In the genomic region with DNA sequence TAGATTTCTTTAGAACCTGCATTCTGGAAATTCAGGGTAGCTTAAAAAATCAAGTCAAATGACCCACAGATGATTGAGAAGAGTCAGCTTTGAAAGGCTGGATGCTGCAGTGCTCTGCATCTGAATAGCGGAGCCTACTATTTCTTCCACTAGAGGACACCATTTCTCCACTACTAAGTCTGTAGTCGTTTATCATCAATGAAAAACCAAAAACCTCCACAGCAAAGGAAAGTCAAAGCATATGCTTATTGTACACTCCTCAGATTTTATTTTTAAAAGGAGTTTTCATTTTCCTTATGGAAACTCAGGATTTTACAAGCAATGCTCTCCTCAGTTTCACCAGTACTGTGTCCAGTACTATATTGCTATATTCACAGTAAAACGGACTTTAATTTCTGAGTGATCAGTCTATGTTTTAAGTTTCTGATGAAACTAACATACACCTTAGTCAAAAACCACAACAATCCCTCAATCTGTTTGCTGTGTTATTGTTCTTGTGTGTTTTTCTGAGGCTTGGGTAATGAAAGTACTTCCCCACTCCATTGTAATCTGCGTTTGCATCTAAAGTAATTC, we compare ENCODE assay signal across 8 cellular contexts. TPM values are rescaled to one million over a fixed set of nuclear protein-coding genes. Genes with fewer than 3 reads are reported as not detected.
DNase-seq lines count a peak whose midpoint lies in the region; ATAC-seq, FAIRE-seq and TF ChIP-seq lines count a peak whose summit lies in the region.

No MANE protein-coding gene starts in this region.

- BruUV-seq in K562 (replicated peaks; lab: Mats Ljungman, UMichigan), result no TSS peak

- H3K4me2 ChIP-seq in DOHH2 (ENCODE audit: low read length), result peak overlapping the region; percentile 66
- H3K4me2 ChIP-seq in K562 (ENCODE audit: insufficient read depth, low read length), result no peak overlapping the region

- ATAC-seq in GM19397 (IDR thresholded peaks at IDR 0.05; ENCODE audit: unreplicated experiment) (peak; percentile 60), HG03196 (IDR thresholded peaks at IDR 0.05; ENCODE audit: unreplicated experiment) (peak; percentile 49), K562 (peak; percentile 77)

- TF ChIP-seq POLR2A in K562 (conservative IDR thresholded peaks at IDR 0.05) (no peak), suprapubic skin (IDR thresholded peaks at IDR 0.05) (no peak)

- H3K79me2 ChIP-seq in DOHH2 (ENCODE audit: control insufficient read depth, low read length) (no peaks in the 10 kb centered on the region), K562 (ENCODE audit: control insufficient read depth, insufficient read depth, low read length) (no peaks in the 10 kb centered on the region)

- in situ Hi-C loops in K562 (cut with MboI), result no loop called here

- H3K4me3 ChIP-seq in DOHH2 (ENCODE audit: low read length) (peak overlapping the region; percentile 48; the same call in 1 of the 2 replicates), K562 (no peak overlapping the region), suprapubic skin (no peak overlapping the region)

- no peak overlapping the region for H2AFZ ChIP-seq in K562 (ENCODE audit: low read depth, low read length)

- peak; percentile 35 for DNase-seq in NCI-H345 (lab: John Stamatoyannopoulos, UW)
- peak; percentile 18 to 41 (median 35) for DNase-seq in K562 (ENCODE audit: extremely low read depth in 1 of 4, low spot score in 3 of 4)
- DNase-seq in inferior parietal cortex (ENCODE audit: extremely low spot score), result peak; percentile 89
- no peak for DNase-seq in suprapubic skin (ENCODE audit: low spot score in 2 of 2)
- no peak for DNase-seq in central memory CD4-positive, alpha-beta T cell

- 4% methylated on average over 4 of the region's 4 CpGs for WGBS in K562 (ENCODE audit: insufficient coverage, low coverage, missing lambda C conversion rate)
- 48% methylated on average over 4 of the region's 4 CpGs for WGBS in suprapubic skin

- CTCF ChIA-PET in K562 (lab: Yijun Ruan, JAX; ENCODE audit: low intra/inter-chr PET ratio), result interaction anchor here (0.6 to 1.6 kb wide), 2 partner anchors 189 to 193 kb away, joined by 3 to 7 read pairs; no protein-coding TSS in a partner anchor

- H3K9me2 ChIP-seq in DOHH2 (replicated peaks; ENCODE audit: control insufficient read depth, low read length), result no peaks in the 10 kb centered on the region

- no peaks in the 10 kb centered on the region for H3K9me1 ChIP-seq in K562 (ENCODE audit: control insufficient read depth, insufficient read depth, low read length)

- H3K9ac ChIP-seq in K562 (ENCODE audit: insufficient read depth in 1 of 2, low read depth in 2 of 2, low read length in 2 of 2), result no peak overlapping the region

- no peaks in the 10 kb centered on the region for H3K9me3 ChIP-seq in DOHH2 (ENCODE audit: control insufficient read depth, insufficient read depth, low read length)
- H3K9me3 ChIP-seq in K562 (replicated peaks; ENCODE audit: control insufficient read depth, insufficient read depth, low read depth, low read length), result no peaks in the 10 kb centered on the region
- no peaks in the 10 kb centered on the region for H3K9me3 ChIP-seq in suprapubic skin

- H3K4me1 ChIP-seq in DOHH2 (ENCODE audit: control insufficient read depth, low read length), result peaks cover 43% of the 10 kb centered on the region
- H3K4me1 ChIP-seq in K562 (replicated peaks in 1 of 2; ENCODE audit: control insufficient read depth in 2 of 2, insufficient read depth in 2 of 2, low read length in 2 of 2), result no peaks in the 10 kb centered on the region
- H3K4me1 ChIP-seq in suprapubic skin, result peaks cover 19% of the 10 kb centered on the region

- H4K20me1 ChIP-seq in DOHH2 (ENCODE audit: control insufficient read depth, insufficient read depth, low read depth, low read length) (no peaks in the 10 kb centered on the region), K562 (replicated peaks; ENCODE audit: control insufficient read depth, insufficient read depth, low read length) (no peaks in the 10 kb centered on the region)

- H3K27me3 ChIP-seq in DOHH2 (ENCODE audit: control insufficient read depth, low read length) (no peaks in the 10 kb centered on the region), K562 (ENCODE audit: control insufficient read depth in 2 of 2, insufficient read depth in 2 of 2, low read length in 2 of 2) (no peaks in the 10 kb centered on the region), suprapubic skin (no peaks in the 10 kb centered on the region)

- intact Hi-C loops in K562 (cut with micrococcal nuclease), result loop anchor here (1.0 to 5.0 kb wide), 4 partner anchors 131 to 771 kb away; no protein-coding TSS in a partner anchor

- no peak for TF ChIP-seq EP300 in K562 (IDR thresholded peaks at IDR 0.05; ENCODE audit: low read length)
- TF ChIP-seq EP300 in suprapubic skin (IDR thresholded peaks at IDR 0.05), result no peak

- H3K27ac ChIP-seq in DOHH2 (ENCODE audit: low read depth, low read length) (peak overlapping the region; percentile 78), K562 (ENCODE audit: extremely low read depth, low read depth, low read length) (no peak overlapping the region), suprapubic skin (no peak overlapping the region)

- H3K36me3 ChIP-seq in DOHH2 (ENCODE audit: control insufficient read depth, low read length) (no peaks in the 10 kb centered on the region), K562 (ENCODE audit: control insufficient read depth, insufficient read depth, low read length) (no peaks in the 10 kb centered on the region), suprapubic skin (no peaks in the 10 kb centered on the region)

- TF ChIP-seq CTCF in DOHH2 (IDR thresholded peaks at IDR 0.05; ENCODE audit: low read depth, low read length, poor library complexity, severe bottlenecking) (peak; percentile 86), K562 (IDR thresholded peaks at IDR 0.05 in 2 of 3, conservative IDR thresholded peaks at IDR 0.05 in 1 of 3; ENCODE audit: insufficient read depth in 2 of 3, low read depth in 1 of 3, low read length in 3 of 3) (peak; percentile 46 to 75 (median 60); a peak in 5 of 6 replicates), suprapubic skin (IDR thresholded peaks at IDR 0.05) (peak; percentile 58 to 66)

- POLR2A ChIA-PET in K562 (lab: Yijun Ruan, JAX), result no interaction called here

- TF ChIP-seq RAD21 in K562 (CRISPR knock-in tag; conservative IDR thresholded peaks at IDR 0.05 in 1 of 2, IDR thresholded peaks at IDR 0.05 in 1 of 2), result peak; percentile 56 to 72

- FAIRE-seq in K562 (lab: Jason Lieb, UNC), result peak; percentile 52

- no peaks in the 10 kb centered on the region for H3F3A ChIP-seq in DOHH2 (ENCODE audit: control insufficient read depth, insufficient read depth)

TF ChIP-seq in K562, 482 proteins besides CTCF, POLR2A, EP300 and RAD21:
- TF ChIP-seq SMC3 (conservative IDR thresholded peaks at IDR 0.05; ENCODE audit: insufficient read depth, low read depth, low read length) (peak; percentile 52; the same call in 1 of the 2 replicates), DEAF1 (CRISPR knock-in tag; IDR thresholded peaks at IDR 0.05) (peak; percentile 33; the same call in 1 of the 2 replicates), MAZ (CRISPR knock-in tag; conservative IDR thresholded peaks at IDR 0.05 in 1 of 2, IDR thresholded peaks at IDR 0.05 in 1 of 2) (no peak), ATF4 (CRISPR knock-in tag; IDR thresholded peaks at IDR 0.05) (no peak)
TF ChIP-seq in K562: peak in this region for 2.

RNA-seq across cellular contexts. Expression of gene ENPP5, which starts 50.5 kb away (rescaled TPM):
- not detected in 2 replicates for total RNA-seq in K562 (2011; cell fraction: chromatin; rRNA removed; ENCODE audit: low replicate concordance)
- total RNA-seq in K562 (2011; cell fraction: nucleolus; rRNA removed), result not detected in 2 replicates
- total RNA-seq in K562 (2011; cell fraction: nucleoplasm; rRNA removed), result not detected in 2 replicates
- total RNA-seq in K562 (2014; rRNA removed), result not detected in 2 replicates
- total RNA-seq in K562 (2014; rRNA removed; fragmentation: Illumina TruSeq; extraction: Trizol), result not detected in 2 replicates
- not detected in 2 replicates for total RNA-seq in K562 (2015; rRNA removed; fragmentation: Illumina TruSeq; extraction: Trizol)
- not detected in 2 replicates for total RNA-seq in K562 (2021)
- not detected in 2 replicates for polyA plus RNA-seq in K562 (2011; rRNA removed)
- polyA plus RNA-seq in K562 (2011; cell fraction: cytosol; rRNA removed), result not detected in 2 replicates
- not detected in 2 replicates for polyA plus RNA-seq in K562 (2011; cell fraction: nucleus; rRNA removed)
- not detected in 2 replicates for polyA plus RNA-seq in K562 (2012)
- not detected in 2 replicates for polyA plus RNA-seq in K562 (2014; fragmentation: Illumina TruSeq; extraction: Trizol)
- polyA plus RNA-seq in K562 (2014; fragmentation: Nextera tagmentation; extraction: Ambion mirVana), result not detected
- not detected in 2 replicates for polyA plus RNA-seq in K562 (2014; rRNA removed)
- not detected in 2 replicates for polyA minus RNA-seq in K562 (2011; rRNA and poly(A)+ RNA removed)
- not detected in 2 replicates for polyA minus RNA-seq in K562 (2011; cell fraction: cytosol; rRNA and poly(A)+ RNA removed)
- not detected in 2 replicates for polyA minus RNA-seq in K562 (2011; cell fraction: nucleus; rRNA and poly(A)+ RNA removed)
- total RNA-seq in suprapubic skin, result 1 to 10 TPM in 3 of 4 donors, under 1 TPM in 1; 0.98 to 4.5 (median 3.1) TPM

Comparison
In these comparisons a context has a peak if more than half of its experiments do, and no peak if none do; other contexts are left out.
1. DNase-seq: peak in NCI-H345 (single experiment), K562 (4 of 4) and inferior parietal cortex (single experiment); none in suprapubic skin (0 of 2) and central memory CD4-positive, alpha-beta T cell (single experiment).
2. Peak in every context shown above with its lines, with median percentiles within 50 percentile points of each other: CTCF ChIP-seq and ATAC-seq.